Comparison of ENCODE assay signal across 8 cellular contexts in the genomic region with DNA sequence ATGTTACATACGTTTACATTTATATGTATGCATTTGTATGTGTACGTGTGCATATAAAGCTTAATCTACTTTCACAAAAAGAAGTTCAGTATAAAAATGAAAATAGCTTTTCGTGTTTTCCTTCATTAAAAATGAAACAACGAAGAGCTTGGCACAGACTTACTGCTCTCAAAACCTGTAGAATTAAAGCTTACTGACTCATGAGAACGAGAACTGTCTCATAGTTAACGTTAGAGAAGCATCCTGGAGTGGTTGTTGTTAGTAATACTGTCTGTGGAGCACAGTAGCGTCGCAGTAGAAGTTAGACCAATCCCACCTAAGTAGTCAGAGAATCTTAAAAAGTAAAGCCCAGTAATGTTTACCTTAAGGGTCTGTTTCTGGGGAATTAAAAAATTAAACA. TPM values are rescaled to one million over a fixed set of nuclear protein-coding genes. Genes with fewer than 3 reads are reported as not detected.
DNase-seq lines count a peak whose midpoint lies in the region; ATAC-seq and TF ChIP-seq lines count a peak whose summit lies in the region.

No MANE protein-coding gene starts in this region.

- H3K9me3 ChIP-seq in CD4-positive, alpha-beta T cell (ENCODE audit: control insufficient read depth, low read length) = no peaks in the 10 kb centered on the region
- H3K9me3 ChIP-seq in lower lobe of right lung = no peaks in the 10 kb centered on the region
- no peaks in the 10 kb centered on the region for H3K9me3 ChIP-seq in upper lobe of left lung

- peak in 1 of 10 experiments; percentile 8 for DNase-seq in CD4-positive, alpha-beta T cell
- DNase-seq in astrocyte of the spinal cord (ENCODE audit: low read depth, low spot score) (peak; percentile 47), lower lobe of right lung (no peak), upper lobe of left lung (no peak)
- DNase-seq in activated CD4-positive, CD25-positive, alpha-beta regulatory T cell treated with anti-CD3 and anti-CD28 coated beads, Interleukin-2, amount 50 U/mL, for 72 hours = no peak

- H3K4me1 ChIP-seq in lower lobe of right lung (peaks cover 58% of the 10 kb centered on the region), upper lobe of left lung (peaks cover 39 to 65% (median 43%) of the 10 kb centered on the region in 4 donors)

- peak overlapping the region; percentile 99 for H3K27ac Mint-ChIP-seq in CD4-positive, alpha-beta T cell
- peak overlapping the region; percentile 98 to 100 (median 98) for H3K27ac Mint-ChIP-seq in IgD-negative memory B cell

- H3K27me3 ChIP-seq in CD4-positive, alpha-beta T cell (ENCODE audit: control insufficient read depth, insufficient read depth, low read length) = no peaks in the 10 kb centered on the region
- H3K27me3 ChIP-seq in lower lobe of right lung (ENCODE audit: low read depth) (no peaks in the 10 kb centered on the region), upper lobe of left lung (no peaks in the 10 kb centered on the region)

- H3K36me3 Mint-ChIP-seq in CD4-positive, alpha-beta T cell (ENCODE audit: low read depth) = peaks cover 46% of the 10 kb centered on the region
- H3K36me3 Mint-ChIP-seq in IgD-negative memory B cell = peaks cover 3% of the 10 kb centered on the region

- WGBS in upper lobe of left lung, 2 donors = 1 to 2% methylated on average over 8 of the region's 8 CpGs

- no peak for TF ChIP-seq CTCF in CD4-positive, alpha-beta T cell (IDR thresholded peaks at IDR 0.05)
- TF ChIP-seq CTCF in astrocyte of the spinal cord (IDR thresholded peaks at IDR 0.05; ENCODE audit: low read depth, low read length) = no peak
- TF ChIP-seq CTCF in lower lobe of right lung (IDR thresholded peaks at IDR 0.05) = no peak
- TF ChIP-seq CTCF in upper lobe of left lung (IDR thresholded peaks at IDR 0.05) = no peak

- in situ Hi-C loops in astrocyte of the spinal cord (cut with HindIII; ENCODE audit: low sequenced_read_pairs) = no loop called here

- POLR2A ChIA-PET in CD4-positive, alpha-beta T cell (lab: Charles Lee) = interaction anchor here (1.0 to 11.3 kb wide), 3 partner anchors 20 to 47 kb away, joined by 3 to 343 read pairs (median 24); partner anchors contain the start of genes HMMR and NUDCD2

- no peak for TF ChIP-seq POLR2A in upper lobe of left lung (IDR thresholded peaks at IDR 0.05)

- intact Hi-C loops in CD4-positive, alpha-beta T cell (cut with DNase I, micrococcal nuclease) = no loop called here
- intact Hi-C loops in lower lobe of right lung (cut with DNase I) = no loop called here

- CTCF ChIA-PET in CD4-positive, alpha-beta T cell (lab: Charles Lee) = no interaction called here

- peaks cover 64% of the 10 kb centered on the region for H3K4me1 Mint-ChIP-seq in CD4-positive, alpha-beta T cell (ENCODE audit: low read depth)
- H3K4me1 Mint-ChIP-seq in IgD-negative memory B cell = peaks cover 44 to 52% (median 51%) of the 10 kb centered on the region in 3 donors

- H3K4me3 ChIP-seq in astrocyte of the spinal cord (ENCODE audit: low read depth, low read length) (peak overlapping the region; percentile 63), lower lobe of right lung (peak overlapping the region; percentile 81), upper lobe of left lung (peak overlapping the region; percentile 63 to 80 (median 76))

- ATAC-seq in CD4-positive, alpha-beta T cell (ENCODE audit: poor library complexity) = peak; percentile 16
- ATAC-seq in lower lobe of right lung (no peak), upper lobe of left lung (ENCODE audit: low FRiP score in 2 of 2) (no peak), HG02678 (IDR thresholded peaks at IDR 0.05; ENCODE audit: unreplicated experiment) (no peak), HG03460 (IDR thresholded peaks at IDR 0.05; ENCODE audit: unreplicated experiment) (no peak)

- peak overlapping the region; percentile 92 for H3K27ac ChIP-seq in CD4-positive, alpha-beta T cell (ENCODE audit: low read depth, low read length)
- H3K27ac ChIP-seq in lower lobe of right lung (peak overlapping the region; percentile 99), upper lobe of left lung (peak overlapping the region; percentile 96 to 100 (median 98))

- H3K36me3 ChIP-seq in lower lobe of right lung (no peaks in the 10 kb centered on the region), upper lobe of left lung (no peaks in the 10 kb centered on the region)

- peak overlapping the region; percentile 98 for H3K4me3 Mint-ChIP-seq in CD4-positive, alpha-beta T cell
- H3K4me3 Mint-ChIP-seq in IgD-negative memory B cell = peak overlapping the region; percentile 94 to 99 (median 97)

- TF ChIP-seq EP300 in upper lobe of left lung (IDR thresholded peaks at IDR 0.05) = no peak

- no peaks in the 10 kb centered on the region for H3K27me3 Mint-ChIP-seq in CD4-positive, alpha-beta T cell
- no peaks in the 10 kb centered on the region for H3K27me3 Mint-ChIP-seq in IgD-negative memory B cell

- no peaks in the 10 kb centered on the region for H3K9me3 Mint-ChIP-seq in CD4-positive, alpha-beta T cell
- H3K9me3 Mint-ChIP-seq in IgD-negative memory B cell = no peaks in the 10 kb centered on the region

RNA-seq across cellular contexts. Expression of gene MAT2B, which starts 1.3 kb away (rescaled TPM):
- 10 to 100 TPM; 33.0 to 34.7 TPM for total RNA-seq in CD4-positive, alpha-beta T cell
- polyA plus RNA-seq in IgD-negative memory B cell = 234 TPM
- total RNA-seq in lower lobe of right lung = 71.7 TPM
- 10 to 100 TPM; 23.3 to 85.3 (median 50.4) TPM for total RNA-seq in upper lobe of left lung

RNA-seq across cellular contexts. Expression of gene HMMR, which starts 46.3 kb away (rescaled TPM):
- total RNA-seq in CD4-positive, alpha-beta T cell = under 1 TPM; 0.42 to 0.74 TPM
- polyA plus RNA-seq in IgD-negative memory B cell = not detected
- 1.9 TPM for total RNA-seq in lower lobe of right lung
- 1 to 10 TPM in 5 of 6 donors, under 1 TPM in 1; 0.74 to 4.2 (median 1.9) TPM for total RNA-seq in upper lobe of left lung

RNA-seq across cellular contexts. Expression of gene NUDCD2, which starts 46.8 kb away (rescaled TPM):
- total RNA-seq in CD4-positive, alpha-beta T cell = 10 to 100 TPM; 18.0 to 18.9 TPM
- 39.4 TPM for polyA plus RNA-seq in IgD-negative memory B cell
- total RNA-seq in lower lobe of right lung (18.0 TPM), upper lobe of left lung (10 to 100 TPM in 2 of 6 donors, 1 to 10 TPM in 4; 3.1 to 25.6 (median 7.9) TPM)
